8 cellular contexts compared by ENCODE assay signal in the genomic region with DNA sequence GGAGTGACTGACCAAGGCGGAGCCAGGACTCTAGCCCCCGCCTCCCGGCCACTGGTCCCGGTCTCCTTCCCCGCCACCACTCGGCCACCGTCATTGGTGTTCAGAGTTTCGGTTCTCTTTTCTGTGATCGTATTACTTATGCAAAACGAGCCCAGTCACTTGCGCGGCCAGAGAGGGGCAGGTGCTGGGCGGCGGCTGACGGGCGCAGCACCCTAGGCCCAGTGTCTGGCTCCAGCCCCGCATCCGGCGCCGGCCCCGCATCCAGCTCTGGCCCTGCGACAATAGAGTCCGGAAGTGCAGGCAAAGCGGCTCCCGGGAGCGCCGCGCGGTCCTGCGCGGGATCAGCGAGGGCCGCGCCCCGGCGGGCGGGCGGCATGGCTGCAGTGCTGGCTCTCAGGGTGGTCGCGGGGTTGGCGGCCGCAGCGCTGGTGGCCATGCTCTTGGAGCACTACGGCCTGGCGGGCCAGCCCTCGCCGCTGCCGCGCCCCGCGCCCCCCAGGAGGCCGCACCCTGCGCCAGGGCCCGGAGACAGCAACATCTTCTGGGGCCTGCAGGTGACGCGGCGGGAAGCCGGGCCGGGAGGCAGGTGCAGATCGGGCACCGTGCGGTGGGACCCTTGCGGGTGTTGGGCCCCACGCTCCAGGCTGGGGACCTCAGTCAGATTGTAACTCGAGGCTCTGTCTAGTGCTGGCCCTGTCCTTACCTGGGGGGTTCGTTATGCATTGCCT.
A peak's percentile ranks its signal among the peaks of the same experiment; 100 is the strongest.
DNase-seq lines count a peak whose midpoint lies in the region; ATAC-seq and TF ChIP-seq lines count a peak whose summit lies in the region.

Gene TMEM62 (plus strand): TSS at position 158 of the 728 bp plus-strand sequence. CDS start 217 bp downstream, at position 375.

- DNase-seq in NCI-H1092 treated with DMSO at 0.1 percent for 48 hours (lab: John Stamatoyannopoulos, UW) (peak; percentile 65), T1000 (lab: John Stamatoyannopoulos, UW) (peak; percentile 13), astrocyte of the spinal cord (ENCODE audit: low read depth, low spot score) (peak; percentile 57), hypothalamus (lab: John Stamatoyannopoulos, UW) (peak in 49 of 51 donors; percentile 20 to 79 (median 60)), retina (peak; percentile 87), NCI-H1694 treated with DMSO at 0.1 percent for 48 hours (lab: John Stamatoyannopoulos, UW) (no peak)

- no peak for TF ChIP-seq CTCF in astrocyte of the spinal cord (IDR thresholded peaks at IDR 0.05; ENCODE audit: low read depth, low read length)

- in situ Hi-C loops in astrocyte of the spinal cord (cut with HindIII; ENCODE audit: low sequenced_read_pairs): no loop called here

- ATAC-seq in GM18499 (IDR thresholded peaks at IDR 0.05; ENCODE audit: insufficient read depth, unreplicated experiment) (peak; percentile 77), HG02610 (IDR thresholded peaks at IDR 0.05; ENCODE audit: unreplicated experiment) (peak; percentile 94)

- peak within 1 kb of the TSS; percentile 66 for H3K4me3 ChIP-seq in astrocyte of the spinal cord (ENCODE audit: low read depth, low read length)
